9 cellular contexts compared by ENCODE assay signal in the genomic region with DNA sequence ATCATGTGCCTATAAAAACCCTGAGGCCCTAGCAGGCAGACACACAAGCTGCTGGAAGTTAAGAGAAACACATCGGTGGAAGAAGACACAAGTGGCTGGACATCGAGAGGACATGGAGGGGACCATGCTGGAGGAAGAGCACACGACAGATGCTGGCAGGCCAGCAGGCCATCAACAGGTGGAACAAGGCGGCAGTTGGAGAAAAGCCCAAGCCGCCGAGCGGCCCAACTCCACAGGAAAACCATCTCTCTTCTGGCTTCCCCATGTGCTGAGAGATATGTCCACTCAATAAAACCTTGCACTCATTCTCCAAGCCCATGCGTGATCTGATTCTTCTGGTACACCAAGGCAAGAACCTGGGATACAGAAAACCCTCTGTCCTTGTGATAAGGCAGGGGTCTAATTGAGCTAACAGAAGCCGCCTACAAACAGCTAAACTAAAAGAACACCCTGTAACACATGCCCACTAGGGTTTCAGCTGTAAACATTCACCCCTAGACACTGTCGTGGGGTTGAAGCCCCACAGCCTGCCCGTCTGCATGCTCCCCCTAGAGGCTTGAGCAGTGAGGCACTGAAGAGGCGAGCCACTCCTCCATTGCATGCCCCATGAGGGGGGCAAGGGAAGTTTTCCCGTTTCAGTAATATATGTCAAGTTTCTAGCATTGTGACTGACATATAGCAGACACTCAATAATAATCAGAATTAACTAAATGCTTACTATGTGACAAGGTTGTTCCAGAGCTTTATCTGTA. TPM values are rescaled to one million over a fixed set of nuclear protein-coding genes. Genes with fewer than 3 reads are reported as not detected.
A peak's percentile ranks its signal among the peaks of the same experiment; 100 is the strongest.
DNase-seq lines count a peak whose midpoint lies in the region; ATAC-seq and TF ChIP-seq lines count a peak whose summit lies in the region.
"Had no signal": no experiment of that assay in that cellular context is flagged by ENCODE, and none has a peak within 500 bp of the region (broad histone marks: within the 10 kb centered on the region; RNA-seq: fewer than 3 reads in every experiment).

No MANE protein-coding gene starts in this region.

- H3K27me3 ChIP-seq in DND-41 (ENCODE audit: insufficient read depth, low read length, poor library complexity) (no peaks in the 10 kb centered on the region), PC-9 (ENCODE audit: insufficient read depth, low read depth) (no peaks in the 10 kb centered on the region), tibial artery (no peaks in the 10 kb centered on the region)

- H3K36me3 ChIP-seq in DND-41 (ENCODE audit: insufficient read depth, low read length) (no peaks in the 10 kb centered on the region), PC-9 (ENCODE audit: low read depth) (no peaks in the 10 kb centered on the region), tibial artery (no peaks in the 10 kb centered on the region)

- DNase-seq in DND-41 (peak; percentile 14), PC-9 (no peak), germinal center (ENCODE audit: low spot score) (peak; percentile 29), NCI-H1436 (lab: John Stamatoyannopoulos, UW) (no peak), midbrain (lab: John Stamatoyannopoulos, UW) (no peak), NCI-H2081 (lab: John Stamatoyannopoulos, UW) (no peak), tibial artery (no peak)
- DNase-seq: NCI-H2227 treated with DMSO at 0.1 percent for 48 hours had no signal

- no peaks in the 10 kb centered on the region for H3F3A ChIP-seq in PC-9 (ENCODE audit: insufficient read depth, low read depth)

- peak; percentile 52 for TF ChIP-seq CTCF in DND-41 (IDR thresholded peaks at IDR 0.05; ENCODE audit: borderline replicate concordance, extremely low read depth, low read length, poor library complexity, severe bottlenecking)
- 0 out of 2 replicates have a peak, but pooled peaks have one; percentile 27 for TF ChIP-seq CTCF in PC-9 (conservative IDR thresholded peaks at IDR 0.05)
- TF ChIP-seq CTCF in tibial artery (IDR thresholded peaks at IDR 0.05), result no peak

- H4K20me1 ChIP-seq in DND-41 (ENCODE audit: insufficient read depth, low read length) (no peaks in the 10 kb centered on the region), PC-9 (ENCODE audit: insufficient read depth) (no peaks in the 10 kb centered on the region)

- H3K79me2 ChIP-seq in DND-41 (ENCODE audit: insufficient read depth, low read length) (no peaks in the 10 kb centered on the region), PC-9 (ENCODE audit: low read depth) (no peaks in the 10 kb centered on the region)

- no peak overlapping the region for H2AFZ ChIP-seq in DND-41 (ENCODE audit: low read depth, low read length)
- H2AFZ ChIP-seq in PC-9, result no peak overlapping the region

- POLR2A ChIA-PET in PC-9 (lab: Charles Lee; ENCODE audit: unreplicated experiment), result no interaction called here

- no peaks in the 10 kb centered on the region for H3K9me2 ChIP-seq in PC-9 (ENCODE audit: insufficient read depth)

- intact Hi-C loops in PC-9 (cut with micrococcal nuclease; ENCODE audit: unreplicated experiment), result loop anchor here (10.0 kb wide), 1 partner anchor 1209 kb away; no protein-coding TSS in a partner anchor
- intact Hi-C loops in tibial artery (cut with DNase I; ENCODE audit: low total_unique reads), result no loop called here

- no TSS peak for BruUV-seq in PC-9 (replicated peaks; lab: Mats Ljungman, UMichigan)

- H3K4me2 ChIP-seq in DND-41 (ENCODE audit: insufficient read depth, low read length) (no peak overlapping the region), PC-9 (no peak overlapping the region)

- no peak overlapping the region for H3K9ac ChIP-seq in DND-41 (ENCODE audit: low read depth, low read length)

- CTCF ChIA-PET in PC-9 (lab: Charles Lee), result no interaction called here

- H3K4me3 ChIP-seq in DND-41 (ENCODE audit: low read depth in 1 of 2, low read length in 2 of 2) (no peak overlapping the region), PC-9 (no peak overlapping the region), tibial artery (no peak overlapping the region)

- ATAC-seq in DND-41 (ENCODE audit: insufficient read depth, low read depth) (peak; percentile 72), GM21619 (IDR thresholded peaks at IDR 0.05; ENCODE audit: unreplicated experiment) (peak; percentile 49)

- H3K4me1 ChIP-seq in DND-41 (ENCODE audit: insufficient read depth, low read length) (no peaks in the 10 kb centered on the region), PC-9 (replicated peaks; ENCODE audit: insufficient read depth) (no peaks in the 10 kb centered on the region), tibial artery (no peaks in the 10 kb centered on the region)

- H3K9me3 ChIP-seq in DND-41 (ENCODE audit: insufficient read depth, low read length, severe bottlenecking), result no peaks in the 10 kb centered on the region
- H3K9me3 ChIP-seq in PC-9 (ENCODE audit: insufficient read depth, low read depth), result no peaks in the 10 kb centered on the region
- H3K9me3 ChIP-seq in tibial artery, result no peaks in the 10 kb centered on the region

- H3K27ac ChIP-seq in DND-41 (ENCODE audit: low read length) (no peak overlapping the region), PC-9 (no peak overlapping the region), tibial artery (no peak overlapping the region)

RNA-seq across cellular contexts. Expression of gene MMP20, which starts 39.0 kb away (rescaled TPM):
- total RNA-seq in PC-9 (2021), result not detected in 2 replicates

RNA-seq across cellular contexts. Expression of gene MMP27, which starts 41.4 kb away (rescaled TPM):
- total RNA-seq in PC-9 (2021), result not detected in 2 replicates

Comparison
In these comparisons a context has a peak if more than half of its experiments do, and no peak if none do; other contexts are left out.
1. DNase-seq: peak in DND-41 (single experiment) and germinal center (single experiment); none in PC-9 (0 of 2), NCI-H1436 (single experiment), midbrain (single experiment), NCI-H2081 (0 of 2) and tibial artery (0 of 2).
2. CTCF ChIP-seq: peak in DND-41 (single experiment) and PC-9 (single experiment); none in tibial artery (0 of 2).